8 cellular contexts compared by ENCODE assay signal in genomic region chr11:132538642-132539041, GRCh38.
"Had no signal": no experiment of that assay in that cellular context is flagged by ENCODE, and none has a peak within 500 bp of the region (broad histone marks: within the 10 kb centered on the region; RNA-seq: fewer than 3 reads in every experiment).

No MANE protein-coding gene starts in this region.

- H3K4me3 ChIP-seq: GM23338 had no signal

- DNase-seq: H9, HCEC 1CT, IMR-90, KBM-7 had no signal

- H2AFZ ChIP-seq: GM23338 had no signal

- ATAC-seq: GM23338 had no signal

- FAIRE-seq: H1, H54 had no signal

- H3K27ac ChIP-seq: HL-60 had no signal

- H3K4me2 ChIP-seq: GM23338 had no signal
